In the genomic region with DNA sequence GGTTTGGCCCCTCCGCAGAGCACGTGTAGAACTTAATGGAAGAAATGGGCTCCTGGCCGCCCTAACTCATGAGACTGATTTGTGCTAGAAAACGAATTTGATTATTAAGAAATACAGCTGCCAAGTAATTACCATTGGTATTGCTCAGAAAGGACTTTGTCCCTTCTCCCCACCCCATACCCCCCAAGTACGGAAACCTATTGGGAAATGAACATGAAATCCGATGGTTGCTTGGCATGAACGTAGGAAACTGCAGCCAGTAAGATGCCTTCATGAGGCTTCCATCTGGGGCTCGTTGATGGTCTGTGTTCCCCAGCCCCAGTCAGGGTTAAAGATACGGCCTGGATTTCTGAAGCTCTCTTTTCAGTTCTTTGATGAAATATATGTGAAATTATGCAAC, we compare ENCODE assay signal across 2 cellular contexts.
A peak's percentile ranks its signal among the peaks of the same experiment; 100 is the strongest.
TF ChIP-seq lines count a peak whose summit lies in the region.

No MANE protein-coding gene starts in this region.

TF ChIP-seq in liver, 16 proteins besides CTCF, POLR2A, EP300 and RAD21:
- TF ChIP-seq GABPA (IDR thresholded peaks at IDR 0.05 in 1 of 2, conservative IDR thresholded peaks at IDR 0.05 in 1 of 2) (no peak), REST (IDR thresholded peaks at IDR 0.05) (no peak), FOXA2 (IDR thresholded peaks at IDR 0.05) (no peak), NR2F2 (IDR thresholded peaks at IDR 0.05) (no peak), YY1 (IDR thresholded peaks at IDR 0.05) (no peak), HNF4A (conservative IDR thresholded peaks at IDR 0.05) (peak; percentile 41 to 75), SP1 (IDR thresholded peaks at IDR 0.05) (peak; percentile 9), FOXA1 (IDR thresholded peaks at IDR 0.05) (no peak), HNF4G (IDR thresholded peaks at IDR 0.05) (peak; percentile 42), EGR1 (IDR thresholded peaks at IDR 0.05; ENCODE audit: low read depth in 2 of 2) (no peak), TAF1 (conservative IDR thresholded peaks at IDR 0.05) (no peak), RXRA (IDR thresholded peaks at IDR 0.05) (no peak), JUND (IDR thresholded peaks at IDR 0.05) (no peak)
- TF ChIP-seq, protein P1, sequence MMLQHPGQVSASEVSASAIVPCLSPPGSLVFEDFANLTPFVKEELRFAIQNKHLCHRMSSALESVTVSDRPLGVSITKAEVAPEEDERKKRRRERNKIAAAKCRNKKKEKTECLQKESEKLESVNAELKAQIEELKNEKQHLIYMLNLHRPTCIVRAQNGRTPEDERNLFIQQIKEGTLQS (IDR thresholded peaks at IDR 0.05), result no peak
- TF ChIP-seq, protein P2, sequence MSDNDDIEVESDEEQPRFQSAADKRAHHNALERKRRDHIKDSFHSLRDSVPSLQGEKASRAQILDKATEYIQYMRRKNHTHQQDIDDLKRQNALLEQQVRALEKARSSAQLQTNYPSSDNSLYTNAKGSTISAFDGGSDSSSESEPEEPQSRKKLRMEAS (IDR thresholded peaks at IDR 0.05), result no peak
- TF ChIP-seq, protein P3, sequence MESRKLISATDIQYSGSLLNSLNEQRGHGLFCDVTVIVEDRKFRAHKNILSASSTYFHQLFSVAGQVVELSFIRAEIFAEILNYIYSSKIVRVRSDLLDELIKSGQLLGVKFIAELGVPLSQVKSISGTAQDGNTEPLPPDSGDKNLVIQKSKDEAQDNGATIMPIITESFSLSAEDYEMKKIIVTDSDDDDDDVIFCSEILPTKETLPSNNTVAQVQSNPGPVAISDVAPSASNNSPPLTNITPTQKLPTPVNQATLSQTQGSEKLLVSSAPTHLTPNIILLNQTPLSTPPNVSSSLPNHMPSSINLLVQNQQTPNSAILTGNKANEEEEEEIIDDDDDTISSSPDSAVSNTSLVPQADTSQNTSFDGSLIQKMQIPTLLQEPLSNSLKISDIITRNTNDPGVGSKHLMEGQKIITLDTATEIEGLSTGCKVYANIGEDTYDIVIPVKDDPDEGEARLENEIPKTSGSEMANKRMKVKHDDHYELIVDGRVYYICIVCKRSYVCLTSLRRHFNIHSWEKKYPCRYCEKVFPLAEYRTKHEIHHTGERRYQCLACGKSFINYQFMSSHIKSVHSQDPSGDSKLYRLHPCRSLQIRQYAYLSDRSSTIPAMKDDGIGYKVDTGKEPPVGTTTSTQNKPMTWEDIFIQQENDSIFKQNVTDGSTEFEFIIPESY (IDR thresholded peaks at IDR 0.05), result no peak

TF ChIP-seq in HepG2, 621 proteins besides CTCF, POLR2A, EP300 and RAD21:
- TF ChIP-seq ZNF772 (CRISPR knock-in tag; IDR thresholded peaks at IDR 0.05) (no peak), CEBPB (IDR thresholded peaks at IDR 0.05; ENCODE audit: borderline replicate concordance, low read depth, low read length) (no peak), DR1 (CRISPR knock-in tag; IDR thresholded peaks at IDR 0.05) (no peak), ZKSCAN8 (CRISPR knock-in tag; IDR thresholded peaks at IDR 0.05; ENCODE audit: borderline replicate concordance) (no peak), RCOR2 (CRISPR knock-in tag; IDR thresholded peaks at IDR 0.05) (no peak), PHB2 (IDR thresholded peaks at IDR 0.05; ENCODE audit: partially characterized antibody) (no peak), MTF1 (CRISPR knock-in tag; IDR thresholded peaks at IDR 0.05) (no peak), NCOA2 (CRISPR knock-in tag; IDR thresholded peaks at IDR 0.05) (no peak)
- TF ChIP-seq, protein P4, sequence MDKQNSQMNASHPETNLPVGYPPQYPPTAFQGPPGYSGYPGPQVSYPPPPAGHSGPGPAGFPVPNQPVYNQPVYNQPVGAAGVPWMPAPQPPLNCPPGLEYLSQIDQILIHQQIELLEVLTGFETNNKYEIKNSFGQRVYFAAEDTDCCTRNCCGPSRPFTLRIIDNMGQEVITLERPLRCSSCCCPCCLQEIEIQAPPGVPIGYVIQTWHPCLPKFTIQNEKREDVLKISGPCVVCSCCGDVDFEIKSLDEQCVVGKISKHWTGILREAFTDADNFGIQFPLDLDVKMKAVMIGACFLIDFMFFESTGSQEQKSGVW (CRISPR knock-in tag; IDR thresholded peaks at IDR 0.05; ENCODE audit: borderline replicate concordance), result no peak
- TF ChIP-seq, protein P5, sequence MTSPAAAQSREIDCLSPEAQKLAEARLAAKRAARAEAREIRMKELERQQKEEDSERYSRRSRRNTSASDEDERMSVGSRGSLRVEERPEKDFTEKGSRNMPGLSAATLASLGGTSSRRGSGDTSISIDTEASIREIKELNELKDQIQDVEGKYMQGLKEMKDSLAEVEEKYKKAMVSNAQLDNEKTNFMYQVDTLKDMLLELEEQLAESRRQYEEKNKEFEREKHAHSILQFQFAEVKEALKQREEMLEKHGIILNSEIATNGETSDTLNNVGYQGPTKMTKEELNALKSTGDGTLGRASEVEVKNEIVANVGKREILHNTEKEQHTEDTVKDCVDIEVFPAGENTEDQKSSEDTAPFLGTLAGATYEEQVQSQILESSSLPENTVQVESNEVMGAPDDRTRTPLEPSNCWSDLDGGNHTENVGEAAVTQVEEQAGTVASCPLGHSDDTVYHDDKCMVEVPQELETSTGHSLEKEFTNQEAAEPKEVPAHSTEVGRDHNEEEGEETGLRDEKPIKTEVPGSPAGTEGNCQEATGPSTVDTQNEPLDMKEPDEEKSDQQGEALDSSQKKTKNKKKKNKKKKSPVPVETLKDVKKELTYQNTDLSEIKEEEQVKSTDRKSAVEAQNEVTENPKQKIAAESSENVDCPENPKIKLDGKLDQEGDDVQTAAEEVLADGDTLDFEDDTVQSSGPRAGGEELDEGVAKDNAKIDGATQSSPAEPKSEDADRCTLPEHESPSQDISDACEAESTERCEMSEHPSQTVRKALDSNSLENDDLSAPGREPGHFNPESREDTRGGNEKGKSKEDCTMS (CRISPR knock-in tag; conservative IDR thresholded peaks at IDR 0.05), result no peak
